In genomic region chr13:112655898-112656297, GRCh38 we compare ENCODE assay signal across 36 cellular contexts.
"Had no signal": no experiment of that assay in that cellular context is flagged by ENCODE, and none has a peak within 500 bp of the region (broad histone marks: within the 10 kb centered on the region; RNA-seq: fewer than 3 reads in every experiment).

No MANE protein-coding gene starts in this region.

- H3K9me3 Mint-ChIP-seq: activated B cell treated with CpG ODN at 0.5 μM for 24 hours; activated CD4-positive, alpha-beta memory T cell treated with anti-CD3 and anti-CD28 coated beads, Interleukin-2, amount 10 ng/mL, durations not matched to agents 7 days and 5 days; activated naive CD4-positive, alpha-beta T cell treated with anti-CD3 and anti-CD28 coated beads, Interleukin-2, amount 10 ng/mL, durations not matched to agents 7 days and 5 days; activated naive CD8-positive, alpha-beta T cell treated with anti-CD3 and anti-CD28 coated beads, Interleukin-2, amount 50 U/mL, for 24 hours had no signal

- H3K4me1 Mint-ChIP-seq: activated B cell treated with CpG ODN at 0.5 μM for 24 hours; activated CD4-positive, alpha-beta memory T cell treated with anti-CD3 and anti-CD28 coated beads, Interleukin-2, amount 10 ng/mL, durations not matched to agents 7 days and 5 days; activated CD8-positive, alpha-beta memory T cell treated with anti-CD3 and anti-CD28 coated beads, Interleukin-2, amount 10 ng/mL, durations not matched to agents 7 days and 5 days; activated naive CD4-positive, alpha-beta T cell treated with anti-CD3 and anti-CD28 coated beads, Interleukin-2, amount 10 ng/mL, durations not matched to agents 7 days and 5 days had no signal

- H3K27ac ChIP-seq: brain microvascular endothelial cell, KMS-11, PC-9, RWPE1, VCaP had no signal

- H3K27me3 ChIP-seq: brain microvascular endothelial cell had no signal

- H3K36me3 Mint-ChIP-seq: activated CD8-positive, alpha-beta memory T cell treated with anti-CD3 and anti-CD28 coated beads, Interleukin-2, amount 10 ng/mL, durations not matched to agents 7 days and 5 days; activated naive CD4-positive, alpha-beta T cell treated with anti-CD3 and anti-CD28 coated beads, Interleukin-2, amount 10 ng/mL, durations not matched to agents 7 days and 5 days; activated naive CD8-positive, alpha-beta T cell had no signal

- H3K36me3 ChIP-seq: brain microvascular endothelial cell had no signal

- H3K27me3 Mint-ChIP-seq: activated naive CD8-positive, alpha-beta T cell; activated naive CD8-positive, alpha-beta T cell treated with anti-CD3 and anti-CD28 coated beads, Interleukin-2, amount 50 U/mL, for 24 hours had no signal

- H3K4me3 ChIP-seq: PC-9 had no signal

- ATAC-seq: activated CD8-positive, alpha-beta memory T cell treated with anti-CD3 and anti-CD28 coated beads, Interleukin-2, amount 10 ng/mL, durations not matched to agents 7 days and 5 days; activated naive CD8-positive, alpha-beta T cell treated with anti-CD3 and anti-CD28 coated beads, Interleukin-2, amount 50 U/mL, for 24 hours; Right ventricle myocardium inferior had no signal

- H3K4me3 Mint-ChIP-seq: activated B cell treated with CpG ODN at 0.5 μM for 24 hours; activated CD4-positive, alpha-beta memory T cell treated with anti-CD3 and anti-CD28 coated beads, Interleukin-2, amount 10 ng/mL, durations not matched to agents 7 days and 5 days; activated CD8-positive, alpha-beta memory T cell treated with anti-CD3 and anti-CD28 coated beads, Interleukin-2, amount 10 ng/mL, durations not matched to agents 7 days and 5 days; activated naive CD4-positive, alpha-beta T cell treated with anti-CD3 and anti-CD28 coated beads, Interleukin-2, amount 10 ng/mL, durations not matched to agents 7 days and 5 days; activated naive CD8-positive, alpha-beta T cell; activated naive CD8-positive, alpha-beta T cell treated with anti-CD3 and anti-CD28 coated beads, Interleukin-2, amount 50 U/mL, for 24 hours had no signal

- H3K27ac Mint-ChIP-seq: activated B cell treated with CpG ODN at 0.5 μM for 24 hours; activated CD4-positive, alpha-beta memory T cell treated with anti-CD3 and anti-CD28 coated beads, Interleukin-2, amount 10 ng/mL, durations not matched to agents 7 days and 5 days; activated CD8-positive, alpha-beta memory T cell treated with anti-CD3 and anti-CD28 coated beads, Interleukin-2, amount 10 ng/mL, durations not matched to agents 7 days and 5 days; activated naive CD4-positive, alpha-beta T cell treated with anti-CD3 and anti-CD28 coated beads, Interleukin-2, amount 10 ng/mL, durations not matched to agents 7 days and 5 days; activated naive CD8-positive, alpha-beta T cell; activated naive CD8-positive, alpha-beta T cell treated with anti-CD3 and anti-CD28 coated beads, Interleukin-2, amount 50 U/mL, for 24 hours had no signal

- DNase-seq: activated B cell treated with CpG ODN at 0.5 μM for 24 hours; activated CD4-positive, alpha-beta memory T cell treated with anti-CD3 and anti-CD28 coated beads, Interleukin-2, amount 10 ng/mL, durations not matched to agents 7 days and 5 days; activated CD4-positive, alpha-beta T cell treated with anti-CD3 and anti-CD28 coated beads for 1 hour; activated CD4-positive, alpha-beta T cell treated with anti-CD3 and anti-CD28 coated beads for 48 hours; activated CD8-positive, alpha-beta memory T cell treated with anti-CD3 and anti-CD28 coated beads for 24 hours; activated CD8-positive, alpha-beta memory T cell treated with anti-CD3 and anti-CD28 coated beads, Interleukin-2, amount 10 ng/mL, durations not matched to agents 7 days and 5 days; activated CD8-positive, alpha-beta memory T cell treated with anti-CD3 and anti-CD28 coated beads, Interleukin-2, amount 50 U/mL, for 48 hours; activated effector memory CD4-positive, alpha-beta T cell treated with Interleukin-2 at 50 U/mL for 16 hours; activated naive CD4-positive, alpha-beta T cell treated with anti-CD3 and anti-CD28 coated beads, Interleukin-2, amount 10 ng/mL, durations not matched to agents 7 days and 5 days; activated naive CD8-positive, alpha-beta T cell treated with anti-CD3 and anti-CD28 coated beads, Interleukin-2, amount 50 U/mL, for 24 hours; aorta; brain microvascular endothelial cell; central memory CD4-positive, alpha-beta T cell; MM.1S; MV-4-11; NCI-H1092; NCI-H1436 treated with DMSO at 0.1 percent for 48 hours; NCI-H1694 treated with DMSO at 0.1 percent for 48 hours; NCI-H2029; NCI-H2107; NCI-H2171; NCI-H510A; NCI-H526; NCI-H748 treated with DMSO at 0.1 percent for 48 hours; NK-92 treated with Interleukin-12 subunit alpha and Interleukin-12 subunit beta, amount 100 ng/mL, for 24 hours; SIG-M5; SW 1271; T-helper 1 cell; T-helper 2 cell; T-helper 9 cell had no signal
